Comparison of ENCODE assay signal across 28 cellular contexts in genomic region chr13:27004389-27004788, GRCh38.
"Had no signal": no experiment of that assay in that cellular context is flagged by ENCODE, and none has a peak within 500 bp of the region (broad histone marks: within the 10 kb centered on the region; RNA-seq: fewer than 3 reads in every experiment).

No MANE protein-coding gene starts in this region.

- H3K4me1 Mint-ChIP-seq: immature natural killer cell had no signal

- H3K27ac ChIP-seq: adrenal gland, body of pancreas, cardiac muscle cell, lower lobe of right lung, right atrium auricular region, tibial nerve, VCaP had no signal

- H3K9me3 Mint-ChIP-seq: endodermal cell; immature natural killer cell; naive thymus-derived CD8-positive, alpha-beta T cell had no signal

- FAIRE-seq: TTC549 had no signal

- ATAC-seq: body of pancreas; gastroesophageal sphincter; left lobe of liver; lower lobe of right lung; naive thymus-derived CD8-positive, alpha-beta T cell had no signal

- H3K36me3 ChIP-seq: adrenal gland, cardiac muscle cell, esophagus squamous epithelium, gastroesophageal sphincter, lower lobe of right lung, right atrium auricular region, tibial nerve had no signal

- H3K27ac Mint-ChIP-seq: activated naive CD8-positive, alpha-beta T cell; endodermal cell; immature natural killer cell had no signal

- H3K4me3 ChIP-seq: adrenal gland, body of pancreas, cardiac muscle cell, esophagus squamous epithelium, gastroesophageal sphincter, lower lobe of right lung, right atrium auricular region, tibial nerve had no signal

- H3K36me3 Mint-ChIP-seq: immature natural killer cell; naive thymus-derived CD8-positive, alpha-beta T cell had no signal

- H3K4me3 Mint-ChIP-seq: activated naive CD8-positive, alpha-beta T cell; endodermal cell; immature natural killer cell; naive thymus-derived CD8-positive, alpha-beta T cell had no signal

- H3K9me3 ChIP-seq: adrenal gland, body of pancreas, esophagus squamous epithelium, lower lobe of right lung, right atrium auricular region, tibial nerve had no signal

- H3K27me3 ChIP-seq: body of pancreas, gastroesophageal sphincter, right atrium auricular region had no signal

- DNase-seq: activated CD4-positive, alpha-beta T cell treated with anti-CD3 and anti-CD28 coated beads for 4 hours; activated CD4-positive, alpha-beta T cell treated with anti-CD3 and anti-CD28 coated beads, Interleukin-2, amount 50 U/mL, for 4 hours; activated effector memory CD4-positive, alpha-beta T cell treated with Interleukin-2 at 50 U/mL for 16 hours; activated naive CD4-positive, alpha-beta T cell treated with Interleukin-2 at 50 U/mL for 16 hours; activated T-cell treated with anti-CD3 and anti-CD28 coated beads for 4 hours; aorta; body of pancreas; cerebellar nuclear complex; esophagus squamous epithelium; hypothalamus; immature natural killer cell; kidney glomerular epithelial cell; lower lobe of right lung; mesenchymal stem cell; naive thymus-derived CD8-positive, alpha-beta T cell; stimulated activated CD4-positive, alpha-beta T cell treated with anti-CD3 and anti-CD28 coated beads, Interleukin-2, amount 100 ng/mL, for 48 hours; stimulated activated naive CD4-positive, alpha-beta T cell treated with Interleukin-2 at 50 U/mL for 16 hours; T-helper 9 cell had no signal
